8 cellular contexts compared by ENCODE assay signal in the genomic region with DNA sequence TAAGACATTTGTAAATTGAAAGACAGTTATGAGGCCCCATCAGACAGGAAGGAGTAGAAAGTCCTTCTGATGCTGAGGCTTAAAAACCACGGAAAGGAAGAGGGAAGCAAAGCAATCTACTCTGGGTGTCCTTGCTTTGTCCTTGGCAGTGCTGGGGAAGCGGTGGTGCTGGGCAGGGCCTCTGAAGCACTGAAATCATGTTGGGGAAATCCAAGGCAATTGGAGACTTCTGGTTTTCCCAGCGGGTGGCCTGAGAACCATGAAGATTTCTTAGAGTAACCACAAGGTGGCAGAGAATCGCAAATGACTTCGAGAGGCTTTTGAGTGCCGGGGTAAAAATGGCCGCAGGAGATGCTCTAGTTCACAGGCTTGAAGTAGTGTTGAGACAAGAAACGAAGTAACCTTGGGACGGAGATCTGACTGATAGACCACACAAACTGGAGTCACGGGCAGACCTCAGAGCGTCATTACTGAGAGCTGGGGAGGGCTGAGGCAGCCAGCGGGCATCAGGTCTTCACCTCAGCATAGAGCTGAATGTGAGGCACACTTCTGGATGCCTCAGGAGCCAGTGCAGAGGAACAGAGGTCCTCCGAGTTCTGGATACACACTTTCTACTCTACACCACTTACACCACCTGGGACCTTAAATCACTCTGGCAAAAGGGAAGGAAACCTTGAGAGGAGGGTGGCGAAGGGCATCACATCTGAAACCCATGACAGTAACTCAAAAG.
DNase-seq lines count a peak whose midpoint lies in the region; ATAC-seq, FAIRE-seq and TF ChIP-seq lines count a peak whose summit lies in the region.

No MANE protein-coding gene starts in this region.

- no peaks in the 10 kb centered on the region for H4K20me1 ChIP-seq in MM.1S (ENCODE audit: insufficient read depth, low read length)

- no peak overlapping the region for H3K9ac ChIP-seq in MM.1S (ENCODE audit: low read length)

- H3F3A ChIP-seq in MM.1S (ENCODE audit: insufficient read depth, low read length), result no peaks in the 10 kb centered on the region

- peak overlapping the region in 2 of 10 donors; percentile 9 to 36 for H3K27ac Mint-ChIP-seq in naive thymus-derived CD8-positive, alpha-beta T cell

- peak overlapping the region; percentile 64 for H3K4me2 ChIP-seq in MM.1S (ENCODE audit: low read depth, low read length)

- TF ChIP-seq CTCF in GM06990 (IDR thresholded peaks at IDR 0.05; ENCODE audit: insufficient read depth, low read length, poor library complexity, severe bottlenecking) (peak; percentile 58), MM.1S (IDR thresholded peaks at IDR 0.05; ENCODE audit: low read length) (peak; percentile 60)

- no peaks in the 10 kb centered on the region for H3K36me3 Mint-ChIP-seq in naive thymus-derived CD8-positive, alpha-beta T cell

- peaks cover 20% of the 10 kb centered on the region for H3K79me2 ChIP-seq in MM.1S (ENCODE audit: low read length)

- peak; percentile 21 for DNase-seq in GM06990 (ENCODE audit: extremely low read depth, insufficient read length)
- DNase-seq in H4 (ENCODE audit: low spot score), result peak; percentile 72
- peak; percentile 85 for DNase-seq in MM.1S
- peak; percentile 17 for DNase-seq in activated CD4-positive, CD25-positive, alpha-beta regulatory T cell treated with anti-CD3 and anti-CD28 coated beads, Interleukin-2, amount 50 U/mL, for 16 hours (ENCODE audit: low read depth, low spot score)
- DNase-seq in ecto neural progenitor cell (ENCODE audit: low spot score), result peak; percentile 52
- DNase-seq in naive thymus-derived CD8-positive, alpha-beta T cell, result peak in 8 of 10 donors; percentile 6 to 37 (median 29)
- peak; percentile 64 for DNase-seq in urothelium cell line (ENCODE audit: low spot score)
- DNase-seq in retina, result no peak

- POLR2A ChIA-PET in naive thymus-derived CD8-positive, alpha-beta T cell (lab: Charles Lee), result no interaction called here

- no peak for FAIRE-seq in urothelium cell line (lab: Jason Lieb, UNC)

- H3K9me3 Mint-ChIP-seq in naive thymus-derived CD8-positive, alpha-beta T cell, result no peaks in the 10 kb centered on the region

- peaks cover 9% of the 10 kb centered on the region for H3K4me1 ChIP-seq in MM.1S (ENCODE audit: low read length)

- no peaks in the 10 kb centered on the region for H3K9me3 ChIP-seq in MM.1S (replicated peaks; ENCODE audit: insufficient read depth, low read length)

- no peaks in the 10 kb centered on the region for H3K36me3 ChIP-seq in GM06990 (ENCODE audit: control insufficient read depth, insufficient read depth, low read length)
- no peaks in the 10 kb centered on the region for H3K36me3 ChIP-seq in MM.1S (replicated peaks; ENCODE audit: insufficient read depth, low read length)

- peaks cover 3 to 12% (median 8%) of the 10 kb centered on the region in 4 donors for H3K4me1 Mint-ChIP-seq in naive thymus-derived CD8-positive, alpha-beta T cell

- H3K9me2 ChIP-seq in MM.1S (replicated peaks; ENCODE audit: insufficient read depth, low read length), result no peaks in the 10 kb centered on the region

- no peaks in the 10 kb centered on the region for H3K27me3 Mint-ChIP-seq in naive thymus-derived CD8-positive, alpha-beta T cell

- H3K4me3 Mint-ChIP-seq in naive thymus-derived CD8-positive, alpha-beta T cell, result peak overlapping the region in 8 of 10 donors; percentile 11 to 71 (median 34)

- ATAC-seq in naive thymus-derived CD8-positive, alpha-beta T cell, result peak; percentile 74 to 76

- H3K4me3 ChIP-seq in GM06990 (replicated peaks; ENCODE audit: low read depth, low read length) (no peak overlapping the region), MM.1S (ENCODE audit: low read length) (peak overlapping the region; percentile 15; the same call in 1 of the 2 replicates)

- H2AFZ ChIP-seq in MM.1S (ENCODE audit: low read length), result peak overlapping the region; percentile 80

- H3K27me3 ChIP-seq in GM06990 (replicated peaks; ENCODE audit: control insufficient read depth, insufficient read depth, low read length) (no peaks in the 10 kb centered on the region), MM.1S (replicated peaks; ENCODE audit: insufficient read depth, low read length) (no peaks in the 10 kb centered on the region)

- no peak overlapping the region for H3K27ac ChIP-seq in MM.1S (ENCODE audit: low read length)
